Comparison of ENCODE assay signal across 1 cellular context in genomic region chr14:91835197-91835919, GRCh38.
A peak's percentile ranks its signal among the peaks of the same experiment; 100 is the strongest.
TF ChIP-seq lines count a peak whose summit lies in the region.

No MANE protein-coding gene starts in this region.

TF ChIP-seq in GM12878, 131 proteins besides CTCF, POLR2A, EP300 and RAD21 (continued from another document):
- TF ChIP-seq ZBTB11 (CRISPR knock-in tag; IDR thresholded peaks at IDR 0.05): no peak
- no peak for TF ChIP-seq USF1 (IDR thresholded peaks at IDR 0.05; ENCODE audit: borderline replicate concordance, extremely low read length, insufficient read depth, low read depth, low read length)
- no peak for TF ChIP-seq SPI1 (IDR thresholded peaks at IDR 0.05; ENCODE audit: borderline replicate concordance, insufficient read depth, low read depth, low read length)
- no peak for TF ChIP-seq SIX5 (IDR thresholded peaks at IDR 0.05; ENCODE audit: low read depth, low read length, severe bottlenecking)
- TF ChIP-seq NR2F1 (conservative IDR thresholded peaks at IDR 0.05): no peak
- no peak for TF ChIP-seq BRCA1 (IDR thresholded peaks at IDR 0.05; ENCODE audit: low read depth, low read length)
- 0 out of 2 replicates have a peak, but pooled peaks have one; percentile 33 for TF ChIP-seq RELB (IDR thresholded peaks at IDR 0.05; ENCODE audit: low read depth)
